11 cellular contexts compared by ENCODE assay signal in the genomic region with DNA sequence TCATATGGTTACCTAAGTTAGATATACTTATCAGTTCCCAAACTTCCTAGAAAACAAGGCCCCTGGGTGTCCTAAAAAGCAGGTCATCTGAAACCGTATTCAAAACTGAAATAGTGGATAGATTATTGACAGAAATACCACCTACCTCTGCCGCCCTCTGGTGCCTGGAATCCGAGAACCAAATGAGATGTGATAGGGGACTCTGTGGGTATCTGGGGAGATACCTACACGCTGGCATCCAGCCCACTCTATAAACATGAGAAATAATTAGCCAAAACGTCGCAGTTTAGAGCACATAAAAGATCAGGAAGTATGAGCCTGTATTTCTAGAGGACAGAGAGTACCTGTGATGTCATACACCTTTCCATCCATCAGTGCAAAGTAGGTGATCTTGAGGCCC. TPM values are rescaled to one million over a fixed set of nuclear protein-coding genes. Genes with fewer than 3 reads are reported as not detected.
A peak's percentile ranks its signal among the peaks of the same experiment; 100 is the strongest.
DNase-seq lines count a peak whose midpoint lies in the region; ATAC-seq and TF ChIP-seq lines count a peak whose summit lies in the region.
"Had no signal": no experiment of that assay in that cellular context is flagged by ENCODE, and none has a peak within 500 bp of the region (broad histone marks: within the 10 kb centered on the region; RNA-seq: fewer than 3 reads in every experiment).

No MANE protein-coding gene starts in this region.

- peak; percentile 59 for TF ChIP-seq CTCF in choroid plexus epithelial cell (conservative IDR thresholded peaks at IDR 0.05; ENCODE audit: low read depth, low read length)

- no peaks in the 10 kb centered on the region for H3K27me3 ChIP-seq in neuronal stem cell (ENCODE audit: control insufficient read depth in 3 of 3, insufficient read depth in 3 of 3, low read depth in 1 of 3, low read length in 3 of 3)
- H3K27me3 ChIP-seq: suprapubic skin had no signal

- no peak overlapping the region for H2BK5ac ChIP-seq in neuronal stem cell (ENCODE audit: low read length)

- no peak for ATAC-seq in activated T-cell treated with anti-CD3 and anti-CD28 coated beads, Interleukin-2, amount 50 U/mL, for 72 hours (replicated peaks in 1 of 2)
- ATAC-seq in GM18870 (IDR thresholded peaks at IDR 0.05; ENCODE audit: unreplicated experiment): no peak
- ATAC-seq: left colon had no signal

- H3K23ac ChIP-seq in neuronal stem cell (ENCODE audit: low read depth, low read length, poor library complexity): no peak overlapping the region

- peaks cover 1 to 8% of the 10 kb centered on the region in 2 donors for H3K4me1 ChIP-seq in neuronal stem cell (ENCODE audit: control insufficient read depth in 2 of 2, insufficient read depth in 1 of 2, low read depth in 1 of 2, low read length in 2 of 2)

- no peak overlapping the region for H3K18ac ChIP-seq in neuronal stem cell (ENCODE audit: low read length)

- no peak overlapping the region for H2BK15ac ChIP-seq in neuronal stem cell (ENCODE audit: low read length)

- H3K4ac ChIP-seq in neuronal stem cell (ENCODE audit: low read length): no peak overlapping the region

- H3K27ac ChIP-seq in neuronal stem cell (replicated peaks; ENCODE audit: low read length): peak overlapping the region; percentile 26
- H3K27ac ChIP-seq: suprapubic skin had no signal

- no peak for DNase-seq in activated T-cell treated with anti-CD3 and anti-CD28 coated beads, Interleukin-2, amount 50 U/mL, for 72 hours
- DNase-seq in activated T-cell treated with anti-CD3 and anti-CD28 coated beads, Interleukin-2, amount 50 U/mL, for 1 hour: no peak
- DNase-seq in NCI-H2081 treated with DMSO at 0.1 percent for 48 hours (lab: John Stamatoyannopoulos, UW) (peak; percentile 21), choroid plexus epithelial cell (ENCODE audit: low read depth) (peak; percentile 24), neuronal stem cell (ENCODE audit: low spot score) (no peak), cerebellar nuclear complex (lab: John Stamatoyannopoulos, UW) (no peak), NCI-H510A (lab: John Stamatoyannopoulos, UW) (no peak)
- DNase-seq: activated CD4-positive, alpha-beta T cell treated with anti-CD3 and anti-CD28 coated beads for 1 hour; left colon had no signal

- H2AK5ac ChIP-seq in neuronal stem cell (ENCODE audit: low read depth, low read length): no peak overlapping the region

- peaks cover 46% of the 10 kb centered on the region for H3K4me1 Mint-ChIP-seq in activated T-cell treated with anti-CD3 and anti-CD28 coated beads, Interleukin-2, amount 50 U/mL, for 72 hours (ENCODE audit: low read depth)

- WGBS in neuronal stem cell (ENCODE audit: extremely low coverage in 2 of 2, insufficient read length in 2 of 2, insufficient replicate concordance in 1 of 2), 2 donors: no CpG with 5 or more reads among the region's 6 CpGs

- no peaks in the 10 kb centered on the region for H3K9me3 ChIP-seq in neuronal stem cell (replicated peaks in 1 of 2; ENCODE audit: control insufficient read depth in 2 of 2, insufficient read depth in 1 of 2, low read depth in 1 of 2, low read length in 2 of 2)
- H3K9me3 ChIP-seq: suprapubic skin had no signal

- H3K14ac ChIP-seq in neuronal stem cell (ENCODE audit: low read length): no peak overlapping the region

- H4K91ac ChIP-seq in neuronal stem cell (ENCODE audit: low read depth, low read length, poor library complexity): no peak overlapping the region

- no peak overlapping the region for H3K9ac ChIP-seq in neuronal stem cell (ENCODE audit: low read depth, low read length, poor library complexity)

- H2BK12ac ChIP-seq in neuronal stem cell (ENCODE audit: low read length): no peak overlapping the region

- H2BK120ac ChIP-seq in neuronal stem cell (ENCODE audit: low read depth, low read length): no peak overlapping the region

- H3K27ac Mint-ChIP-seq in activated T-cell treated with anti-CD3 and anti-CD28 coated beads, Interleukin-2, amount 50 U/mL, for 72 hours: peak overlapping the region; percentile 29

- peaks cover 28 to 83% of the 10 kb centered on the region in 2 donors for H3K36me3 ChIP-seq in neuronal stem cell (replicated peaks in 1 of 2; ENCODE audit: control insufficient read depth in 2 of 2, insufficient read depth in 2 of 2, low read length in 2 of 2)

- no peaks in the 10 kb centered on the region for H3K27me3 Mint-ChIP-seq in activated T-cell treated with anti-CD3 and anti-CD28 coated beads, Interleukin-2, amount 50 U/mL, for 72 hours (ENCODE audit: low read depth)

- no peak overlapping the region for H3K4me3 Mint-ChIP-seq in activated T-cell treated with anti-CD3 and anti-CD28 coated beads, Interleukin-2, amount 50 U/mL, for 72 hours

- H3K9me3 Mint-ChIP-seq in activated T-cell treated with anti-CD3 and anti-CD28 coated beads, Interleukin-2, amount 50 U/mL, for 72 hours: no peaks in the 10 kb centered on the region

- no peak overlapping the region for H3K4me3 ChIP-seq in choroid plexus epithelial cell (ENCODE audit: low read depth, low read length)
- H3K4me3 ChIP-seq in neuronal stem cell (ENCODE audit: low read length in 2 of 2): no peak overlapping the region
- H3K4me3 ChIP-seq: suprapubic skin had no signal

- H3K36me3 Mint-ChIP-seq in activated T-cell treated with anti-CD3 and anti-CD28 coated beads, Interleukin-2, amount 50 U/mL, for 72 hours (ENCODE audit: insufficient read depth in 2 of 2): peaks cover 5 to 13% of the 10 kb centered on the region in 2 donors

- H3K4me2 ChIP-seq in neuronal stem cell (ENCODE audit: insufficient read depth, low read length, poor library complexity, severe bottlenecking): no peak overlapping the region

- peaks cover 5% of the 10 kb centered on the region for H3K79me1 ChIP-seq in neuronal stem cell (ENCODE audit: low read depth, low read length)

- no peak overlapping the region for H4K8ac ChIP-seq in neuronal stem cell (ENCODE audit: low read depth, low read length)

- no peak overlapping the region for H2AFZ ChIP-seq in neuronal stem cell (ENCODE audit: low read length)

RNA-seq across cellular contexts. Expression of a gene that starts 4.4 kb away (rescaled TPM):
- 10 to 100 TPM; 29.5 to 33.5 TPM for total RNA-seq in activated T-cell treated with anti-CD3 and anti-CD28 coated beads, Interleukin-2, amount 50 U/mL, for 72 hours
- 36.2 TPM for polyA plus RNA-seq in neuronal stem cell (2013, experiment 1 of 2)
- 35.5 TPM for polyA plus RNA-seq in neuronal stem cell (2013, experiment 2 of 2)

RNA-seq across cellular contexts. Expression of a gene that starts 4.7 kb away (rescaled TPM):
- total RNA-seq in activated T-cell treated with anti-CD3 and anti-CD28 coated beads, Interleukin-2, amount 50 U/mL, for 72 hours: 100 to 1,000 TPM; 106 to 127 TPM
- 236 TPM for polyA plus RNA-seq in neuronal stem cell (2013, experiment 1 of 2)
- 232 TPM for polyA plus RNA-seq in neuronal stem cell (2013, experiment 2 of 2)

RNA-seq across cellular contexts. Expression of a gene that starts 7.2 kb away (rescaled TPM):
- 10 to 100 TPM; 24.1 to 24.4 TPM for total RNA-seq in activated T-cell treated with anti-CD3 and anti-CD28 coated beads, Interleukin-2, amount 50 U/mL, for 72 hours
- 16.5 TPM for polyA plus RNA-seq in neuronal stem cell (2013, experiment 1 of 2)
- polyA plus RNA-seq in neuronal stem cell (2013, experiment 2 of 2): 16.1 TPM

RNA-seq across cellular contexts. Expression of a gene that starts 20.5 kb away (rescaled TPM):
- total RNA-seq in activated T-cell treated with anti-CD3 and anti-CD28 coated beads, Interleukin-2, amount 50 U/mL, for 72 hours: under 1 TPM; 0.41 to 0.81 TPM
- polyA plus RNA-seq in neuronal stem cell (2013, experiment 1 of 2): 0.24 TPM
- polyA plus RNA-seq in neuronal stem cell (2013, experiment 2 of 2): 0.21 TPM

Comparison
In these comparisons a context has a peak if more than half of its experiments do, and no peak if none do; other contexts are left out.
1. DNase-seq: peak in NCI-H2081 treated with DMSO at 0.1 percent for 48 hours (single experiment) and choroid plexus epithelial cell (single experiment); none in activated T-cell treated with anti-CD3 and anti-CD28 coated beads, Interleukin-2, amount 50 U/mL, for 72 hours (0 of 2), activated T-cell treated with anti-CD3 and anti-CD28 coated beads, Interleukin-2, amount 50 U/mL, for 1 hour (single experiment), neuronal stem cell (single experiment), cerebellar nuclear complex (0 of 2) and NCI-H510A (single experiment).